8 cellular contexts compared by ENCODE assay signal in the genomic region with DNA sequence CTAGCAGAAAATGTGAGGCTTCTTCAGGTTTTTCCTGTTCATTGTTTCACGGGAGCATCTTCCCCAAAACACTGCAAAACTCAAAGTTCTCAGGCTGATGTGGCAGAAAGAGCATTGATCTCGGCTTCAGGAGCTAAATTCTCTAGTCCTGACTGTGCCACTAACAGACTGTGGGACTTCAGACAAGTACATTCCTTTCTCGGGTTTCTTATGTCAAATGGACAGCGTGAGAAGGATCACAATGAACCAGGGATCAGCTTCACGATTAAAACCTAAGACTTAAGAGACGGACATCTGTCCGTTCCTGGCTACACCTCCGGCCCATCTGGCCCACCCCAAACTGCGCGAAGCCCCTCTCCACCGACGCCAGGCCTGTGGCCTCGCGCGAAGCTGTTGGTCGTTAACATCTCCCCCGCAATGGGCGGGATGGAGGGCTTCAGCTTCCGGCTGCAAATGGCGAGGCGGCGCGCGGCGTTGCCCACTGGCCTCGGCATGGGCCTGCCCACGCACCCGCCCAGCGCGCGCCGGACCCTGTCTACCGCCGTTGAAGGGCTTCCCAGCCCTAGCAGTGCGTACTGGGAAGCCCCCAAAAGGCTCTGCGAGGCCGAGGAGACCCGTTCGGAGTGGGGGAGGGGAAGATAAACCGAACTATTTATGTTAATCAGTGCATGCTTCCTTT. TPM values are rescaled to one million over a fixed set of nuclear protein-coding genes. Genes with fewer than 3 reads are reported as not detected.
DNase-seq lines count a peak whose midpoint lies in the region; ATAC-seq and TF ChIP-seq lines count a peak whose summit lies in the region.

No MANE protein-coding gene starts in this region.

- H3K9me3 ChIP-seq in RWPE2 (ENCODE audit: severe bottlenecking): no peaks in the 10 kb centered on the region
- H3K9me3 ChIP-seq in muscle layer of duodenum (ENCODE audit: control insufficient read depth in 1 of 2, low read length in 2 of 2): no peaks in the 10 kb centered on the region
- no peaks in the 10 kb centered on the region for H3K9me3 ChIP-seq in upper lobe of left lung

- WGBS in upper lobe of left lung, 2 donors: 7 to 11% methylated on average over 24 to 34 of the region's 40 CpGs

- H3K27me3 Mint-ChIP-seq in effector memory CD8-positive, alpha-beta T cell: peaks cover 0 to 6% of the 10 kb centered on the region in 2 donors

- ATAC-seq in HG03045 (IDR thresholded peaks at IDR 0.05; ENCODE audit: unreplicated experiment) (peak; percentile 41), RWPE2 (ENCODE audit: low read depth) (peak; percentile 51), upper lobe of left lung (ENCODE audit: low FRiP score in 2 of 2) (peak; percentile 65 to 89)
- no peak for ATAC-seq in effector memory CD8-positive, alpha-beta T cell (replicated peaks)

- H3K36me3 ChIP-seq in GM06990 (ENCODE audit: control insufficient read depth, insufficient read depth, low read length) (no peaks in the 10 kb centered on the region), RWPE2 (ENCODE audit: low read depth) (peaks cover 22% of the 10 kb centered on the region), muscle layer of duodenum (ENCODE audit: control insufficient read depth in 1 of 2, insufficient read depth in 2 of 2, low read length in 2 of 2) (peaks cover 0 to 10% of the 10 kb centered on the region in 2 donors), upper lobe of left lung (no peaks in the 10 kb centered on the region)

- peak overlapping the region; percentile 97 to 100 for H3K4me3 Mint-ChIP-seq in effector memory CD8-positive, alpha-beta T cell

- H3K27me3 ChIP-seq in GM06990 (replicated peaks; ENCODE audit: control insufficient read depth, insufficient read depth, low read length): no peaks in the 10 kb centered on the region
- no peaks in the 10 kb centered on the region for H3K27me3 ChIP-seq in RWPE2 (ENCODE audit: insufficient read depth, poor library complexity, severe bottlenecking)
- no peaks in the 10 kb centered on the region for H3K27me3 ChIP-seq in muscle layer of duodenum (ENCODE audit: low read depth, low read length)
- H3K27me3 ChIP-seq in upper lobe of left lung: no peaks in the 10 kb centered on the region

- peak in 2 of 4 donors; percentile 64 to 71 for TF ChIP-seq POLR2A in upper lobe of left lung (IDR thresholded peaks at IDR 0.05)

- peak overlapping the region; percentile 100 for H3K27ac Mint-ChIP-seq in effector memory CD8-positive, alpha-beta T cell

- TF ChIP-seq EP300 in upper lobe of left lung (IDR thresholded peaks at IDR 0.05): peak in 1 of 4 donors; percentile 56

- H3K4me1 Mint-ChIP-seq in effector memory CD8-positive, alpha-beta T cell (ENCODE audit: low read depth in 2 of 2): peaks cover 21 to 33% of the 10 kb centered on the region in 2 donors

- H3K4me3 ChIP-seq in GM06990 (replicated peaks; ENCODE audit: low read depth, low read length) (peak overlapping the region; percentile 63), RWPE2 (ENCODE audit: severe bottlenecking) (peak overlapping the region; percentile 75), muscle layer of duodenum (ENCODE audit: low read depth in 1 of 2, low read length in 2 of 2) (peak overlapping the region; percentile 70 to 93), upper lobe of left lung (peak overlapping the region; percentile 79 to 95 (median 84))

- H3K4me1 ChIP-seq in RWPE2 (ENCODE audit: insufficient read depth, poor library complexity, severe bottlenecking): peaks cover 5% of the 10 kb centered on the region
- peaks cover 0 to 19% of the 10 kb centered on the region in 2 donors for H3K4me1 ChIP-seq in muscle layer of duodenum (ENCODE audit: control insufficient read depth in 1 of 2, insufficient read depth in 2 of 2, low read length in 2 of 2)
- H3K4me1 ChIP-seq in upper lobe of left lung: peaks cover 7 to 21% (median 18%) of the 10 kb centered on the region in 4 donors

- no peaks in the 10 kb centered on the region for H3K9me3 Mint-ChIP-seq in effector memory CD8-positive, alpha-beta T cell

- peaks cover 17% of the 10 kb centered on the region for H3K36me3 Mint-ChIP-seq in effector memory CD8-positive, alpha-beta T cell (ENCODE audit: insufficient read depth)

- DNase-seq in GM06990 (ENCODE audit: extremely low read depth, insufficient read length) (peak; percentile 88), RWPE2 (ENCODE audit: low spot score) (peak; percentile 64), upper lobe of left lung (peak; percentile 68 to 94), GM10248 (ENCODE audit: extremely low spot score) (no peak)
- no peak for DNase-seq in effector memory CD8-positive, alpha-beta T cell

- TF ChIP-seq CTCF in 22Rv1 (IDR thresholded peaks at IDR 0.05) (no peak), GM06990 (IDR thresholded peaks at IDR 0.05; ENCODE audit: insufficient read depth, low read length, poor library complexity, severe bottlenecking) (no peak), RWPE2 (IDR thresholded peaks at IDR 0.05; ENCODE audit: poor library complexity, severe bottlenecking) (no peak), upper lobe of left lung (IDR thresholded peaks at IDR 0.05) (no peak), GM10248 (IDR thresholded peaks at IDR 0.05; ENCODE audit: control extremely low read depth, extremely low read depth, low read depth, missing control alignments) (no peak)

- CTCF ChIA-PET in GM10248 (lab: Yijun Ruan, JAX): interaction anchor here (0.7 to 1.4 kb wide), 6 partner anchors 9 to 1112 kb away, joined by 3 to 4 read pairs (median 4); no protein-coding TSS in a partner anchor

- peak overlapping the region; percentile 89 for H3K27ac ChIP-seq in 22Rv1
- H3K27ac ChIP-seq in RWPE2 (ENCODE audit: poor library complexity, severe bottlenecking): peak overlapping the region; percentile 59
- peak overlapping the region; percentile 93 for H3K27ac ChIP-seq in muscle layer of duodenum (ENCODE audit: low read length)
- H3K27ac ChIP-seq in upper lobe of left lung: peak overlapping the region; percentile 97 to 100 (median 99)

- POLR2A ChIA-PET in GM10248 (lab: Yijun Ruan, JAX): interaction anchor here (0.7 kb wide), 1 partner anchor 113 kb away, joined by 4 read pairs; no protein-coding TSS in a partner anchor

RNA-seq across cellular contexts. Expression of gene DDX50, which starts 0.5 kb away (rescaled TPM):
- total RNA-seq in upper lobe of left lung: 10 to 100 TPM in 5 of 6 donors, 1 to 10 TPM in 1; 9.1 to 42.7 (median 24.4) TPM

RNA-seq across cellular contexts. Expression of gene DDX21, which starts 55.4 kb away (rescaled TPM):
- 10 to 100 TPM; 18.4 to 86.5 (median 44.3) TPM for total RNA-seq in upper lobe of left lung

Comparison
In these comparisons a context has a peak if more than half of its experiments do, and no peak if none do; other contexts are left out.
1. DNase-seq: peak in GM06990 (single experiment), RWPE2 (single experiment) and upper lobe of left lung (2 of 2); none in effector memory CD8-positive, alpha-beta T cell (0 of 3) and GM10248 (single experiment).
2. Peak in every context shown above with its lines, with median percentiles within 50 percentile points of each other: H3K27ac ChIP-seq and H3K4me3 ChIP-seq.